Comparison of ENCODE assay signal across 8 cellular contexts in the genomic region with DNA sequence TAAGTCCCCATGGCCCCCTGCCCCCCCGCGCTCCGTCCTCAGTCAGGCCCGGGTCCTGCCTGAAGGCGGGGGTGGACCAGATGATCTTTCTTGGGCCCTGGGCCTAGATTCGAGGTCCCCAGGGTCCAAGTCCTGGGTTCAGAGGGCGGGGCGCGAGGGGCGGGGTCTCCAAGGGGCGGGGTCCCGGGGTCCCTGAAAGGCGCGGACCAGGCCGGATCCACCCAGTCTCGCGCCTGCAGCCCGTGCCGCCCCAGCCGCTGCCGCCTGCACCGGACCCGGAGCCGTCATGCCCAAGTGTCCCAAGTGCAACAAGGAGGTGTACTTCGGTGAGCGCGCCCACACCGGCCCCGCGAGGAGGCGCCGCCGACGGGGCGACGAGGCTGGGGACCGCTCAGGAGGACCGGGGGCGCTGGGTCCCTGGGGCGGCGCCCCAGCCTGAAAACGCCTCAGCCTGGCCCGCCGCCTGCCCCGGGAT.
A peak's percentile ranks its signal among the peaks of the same experiment; 100 is the strongest.
DNase-seq lines count a peak whose midpoint lies in the region; ATAC-seq lines count a peak whose summit lies in the region.

No MANE protein-coding gene starts in this region.

- H3K36me3 Mint-ChIP-seq in stimulated activated effector memory CD8-positive, alpha-beta T cell treated with anti-CD3 and anti-CD28 coated beads, Interleukin-12 subunit alpha, Interleukin-12 subunit beta, amount 100 ng/mL, for 72 hours: peaks cover 53% of the 10 kb centered on the region

- peaks cover 53% of the 10 kb centered on the region for H3K4me1 Mint-ChIP-seq in stimulated activated effector memory CD8-positive, alpha-beta T cell treated with anti-CD3 and anti-CD28 coated beads, Interleukin-12 subunit alpha, Interleukin-12 subunit beta, amount 100 ng/mL, for 72 hours

- ATAC-seq in stimulated activated effector memory CD8-positive, alpha-beta T cell treated with anti-CD3 and anti-CD28 coated beads, Interleukin-12 subunit alpha, Interleukin-12 subunit beta, amount 100 ng/mL, for 72 hours: no peak
- no peak for ATAC-seq in GM21360 (IDR thresholded peaks at IDR 0.05; ENCODE audit: unreplicated experiment)

- DNase-seq in NCI-H2171 (lab: John Stamatoyannopoulos, UW) (peak; percentile 17), NCI-H2171 treated with DMSO at 0.1 percent for 48 hours (lab: John Stamatoyannopoulos, UW) (no peak), SW480 (ENCODE audit: low spot score) (no peak), NCI-H1417 (lab: John Stamatoyannopoulos, UW) (no peak)
- DNase-seq in activated T-cell treated with anti-CD3 and anti-CD28 coated beads, Interleukin-2, amount 50 U/mL, for 1 hour: peak; percentile 77
- DNase-seq in stimulated activated effector memory CD8-positive, alpha-beta T cell treated with anti-CD3 and anti-CD28 coated beads, Interleukin-12 subunit alpha, Interleukin-12 subunit beta, amount 100 ng/mL, for 72 hours (ENCODE audit: low spot score in 2 of 2): peak in 1 of 2 donors; percentile 83

- H3K27ac Mint-ChIP-seq in stimulated activated effector memory CD8-positive, alpha-beta T cell treated with anti-CD3 and anti-CD28 coated beads, Interleukin-12 subunit alpha, Interleukin-12 subunit beta, amount 100 ng/mL, for 72 hours: peak overlapping the region; percentile 93

- peak overlapping the region; percentile 13 for H3K4me3 ChIP-seq in iPS-11a (ENCODE audit: low read depth, low read length)

- H3K9me3 Mint-ChIP-seq in stimulated activated effector memory CD8-positive, alpha-beta T cell treated with anti-CD3 and anti-CD28 coated beads, Interleukin-12 subunit alpha, Interleukin-12 subunit beta, amount 100 ng/mL, for 72 hours: no peaks in the 10 kb centered on the region

- peak overlapping the region; percentile 81 for H3K4me3 Mint-ChIP-seq in stimulated activated effector memory CD8-positive, alpha-beta T cell treated with anti-CD3 and anti-CD28 coated beads, Interleukin-12 subunit alpha, Interleukin-12 subunit beta, amount 100 ng/mL, for 72 hours

Comparison
In these comparisons a context has a peak if more than half of its experiments do, and no peak if none do; other contexts are left out.
1. DNase-seq: peak in NCI-H2171 (single experiment) and activated T-cell treated with anti-CD3 and anti-CD28 coated beads, Interleukin-2, amount 50 U/mL, for 1 hour (single experiment); none in NCI-H2171 treated with DMSO at 0.1 percent for 48 hours (single experiment), SW480 (single experiment) and NCI-H1417 (0 of 3).